ENCODE assay signal across 11 cellular contexts in the genomic region with DNA sequence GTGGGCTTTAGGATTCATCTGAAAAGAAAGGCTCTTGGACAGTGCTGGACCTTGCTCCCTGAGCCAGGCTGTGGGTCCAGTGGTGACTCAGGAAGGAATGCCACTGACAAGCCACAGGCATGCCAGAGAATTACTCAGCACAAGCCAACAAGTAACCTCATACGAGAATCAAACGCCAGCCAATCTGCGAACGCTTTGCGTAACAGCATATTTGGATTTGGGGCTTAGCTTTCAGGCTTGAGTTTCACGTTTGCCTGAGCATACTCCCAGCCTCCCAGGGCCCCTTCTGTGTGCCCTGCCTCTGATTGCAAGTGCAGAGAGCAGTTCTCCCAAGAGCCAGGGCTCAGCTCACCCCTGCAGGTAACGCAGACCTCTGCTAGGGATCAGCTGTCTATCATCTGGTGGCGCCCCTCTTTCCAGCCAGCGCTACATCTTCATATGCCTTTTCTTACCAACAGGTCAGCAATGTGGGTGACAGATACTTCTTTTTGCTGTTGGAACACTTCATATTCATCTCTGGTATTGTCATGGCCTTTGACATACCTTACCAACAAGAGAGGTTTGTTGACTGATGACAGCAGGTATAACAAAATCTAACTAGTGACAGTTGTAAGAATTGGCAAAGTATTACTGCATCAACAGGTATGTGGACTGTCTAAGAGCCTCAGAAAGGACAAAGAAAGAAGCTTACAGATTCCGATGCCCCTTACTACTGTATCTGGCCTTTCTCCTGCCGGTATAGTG. TPM values are rescaled to one million over a fixed set of nuclear protein-coding genes. Genes with fewer than 3 reads are reported as not detected.
A peak's percentile ranks its signal among the peaks of the same experiment; 100 is the strongest.
DNase-seq lines count a peak whose midpoint lies in the region; TF ChIP-seq lines count a peak whose summit lies in the region.
"Had no signal": no experiment of that assay in that cellular context is flagged by ENCODE, and none has a peak within 500 bp of the region (broad histone marks: within the 10 kb centered on the region; RNA-seq: fewer than 3 reads in every experiment).

No MANE protein-coding gene starts in this region.

- no peaks in the 10 kb centered on the region for H3K9me3 ChIP-seq in esophagus squamous epithelium

- peak; percentile 96 for DNase-seq in AG09319 (ENCODE audit: extremely low read depth, low read depth)
- DNase-seq in RPMI7951 (ENCODE audit: low read depth): peak; percentile 98
- no peak for DNase-seq in esophagus squamous epithelium (lab: John Stamatoyannopoulos, UW)
- peak; percentile 98 for DNase-seq in myocyte (ENCODE audit: low read depth)
- DNase-seq in NCI-H2227 treated with DMSO at 0.1 percent for 48 hours (lab: John Stamatoyannopoulos, UW): no peak
- DNase-seq in NCI-H1436 (lab: John Stamatoyannopoulos, UW): no peak
- DNase-seq in NCI-H2171 treated with DMSO at 0.1 percent for 48 hours (lab: John Stamatoyannopoulos, UW): no peak
- no peak for DNase-seq in T-helper 2 cell treated with Interferon-gamma antibody and Interleukin-4, amounts not matched to agents 5 μg/mL and 100 μg/mL, for 36 hours (ENCODE audit: low spot score)
- DNase-seq: activated CD8-positive, alpha-beta T cell treated with anti-CD3 and anti-CD28 coated beads, Interleukin-2, amount 10 ng/mL, durations not matched to agents 7 days and 5 days; DND-41 had no signal

- intact Hi-C loops in esophagus squamous epithelium (cut with DNase I): no loop called here

- no peaks in the 10 kb centered on the region for H3K9me3 Mint-ChIP-seq in T-helper 2 cell treated with Interferon-gamma antibody and Interleukin-4, amounts not matched to agents 5 μg/mL and 100 μg/mL, for 36 hours
- H3K9me3 Mint-ChIP-seq: nephron had no signal

- H3K4me1 Mint-ChIP-seq in T-helper 2 cell treated with Interferon-gamma antibody and Interleukin-4, amounts not matched to agents 5 μg/mL and 100 μg/mL, for 36 hours (ENCODE audit: low read depth): peaks cover 34% of the 10 kb centered on the region

- no peaks in the 10 kb centered on the region for H3K36me3 Mint-ChIP-seq in T-helper 2 cell treated with Interferon-gamma antibody and Interleukin-4, amounts not matched to agents 5 μg/mL and 100 μg/mL, for 36 hours (ENCODE audit: low read depth)

- peak overlapping the region; percentile 75 to 88 (median 87) for H3K27ac ChIP-seq in esophagus squamous epithelium

- TF ChIP-seq CTCF in AG09319 (IDR thresholded peaks at IDR 0.05; ENCODE audit: low read depth, low read length) (no peak), esophagus squamous epithelium (IDR thresholded peaks at IDR 0.05) (peak in 1 of 6 experiments; percentile 1)

- no peaks in the 10 kb centered on the region for H3K27me3 Mint-ChIP-seq in T-helper 2 cell treated with Interferon-gamma antibody and Interleukin-4, amounts not matched to agents 5 μg/mL and 100 μg/mL, for 36 hours (ENCODE audit: low read depth)

- H3K4me1 ChIP-seq in esophagus squamous epithelium: peaks cover 25 to 93% (median 40%) of the 10 kb centered on the region in 3 donors

- H3K4me3 ChIP-seq in esophagus squamous epithelium: peak overlapping the region in 1 of 4 donors; percentile 38

- 29 to 59% methylated on average over 7 to 11 of the region's 11 CpGs for WGBS in esophagus squamous epithelium, 2 donors

- H3K36me3 ChIP-seq in esophagus squamous epithelium: no peaks in the 10 kb centered on the region

- H3K27ac Mint-ChIP-seq in T-helper 2 cell treated with Interferon-gamma antibody and Interleukin-4, amounts not matched to agents 5 μg/mL and 100 μg/mL, for 36 hours: no peak overlapping the region
- H3K27ac Mint-ChIP-seq: activated CD8-positive, alpha-beta T cell treated with anti-CD3 and anti-CD28 coated beads, Interleukin-2, amount 10 ng/mL, durations not matched to agents 7 days and 5 days; nephron had no signal

- no peak overlapping the region for H3K4me3 Mint-ChIP-seq in T-helper 2 cell treated with Interferon-gamma antibody and Interleukin-4, amounts not matched to agents 5 μg/mL and 100 μg/mL, for 36 hours
- H3K4me3 Mint-ChIP-seq: activated CD8-positive, alpha-beta T cell treated with anti-CD3 and anti-CD28 coated beads, Interleukin-2, amount 10 ng/mL, durations not matched to agents 7 days and 5 days; nephron had no signal

- TF ChIP-seq POLR2A in esophagus squamous epithelium (IDR thresholded peaks at IDR 0.05): peak in 2 of 4 donors; percentile 41 to 52

- H3K27me3 ChIP-seq in esophagus squamous epithelium: no peaks in the 10 kb centered on the region

RNA-seq across cellular contexts. Expression of a gene that starts 30.1 kb away (rescaled TPM):
- total RNA-seq in RPMI7951 (2014; rRNA removed; shearing (Covaris generic)): 4.4 and 5.0 TPM in 2 replicates
- total RNA-seq in esophagus squamous epithelium (10 to 100 TPM in 2 of 4 donors, 1 to 10 TPM in 2; 6.4 to 12.4 (median 8.8) TPM), myocyte (8.7 and 9.7 TPM in 2 replicates)
- 11.5 TPM for polyA plus RNA-seq in myocyte (2012)

Comparison
In these comparisons a context has a peak if more than half of its experiments do, and no peak if none do; other contexts are left out.
1. DNase-seq: peak in AG09319 (single experiment), RPMI7951 (single experiment) and myocyte (single experiment); none in esophagus squamous epithelium (single experiment), NCI-H2227 treated with DMSO at 0.1 percent for 48 hours (single experiment), NCI-H1436 (single experiment), NCI-H2171 treated with DMSO at 0.1 percent for 48 hours (single experiment) and T-helper 2 cell treated with Interferon-gamma antibody and Interleukin-4, amounts not matched to agents 5 μg/mL and 100 μg/mL, for 36 hours (single experiment).